Comparison of ENCODE assay signal across 8 cellular contexts in genomic region chr6:393391-394221, GRCh38. TPM values are rescaled to one million over a fixed set of nuclear protein-coding genes. Genes with fewer than 3 reads are reported as not detected.
DNase-seq lines count a peak whose midpoint lies in the region; ATAC-seq, FAIRE-seq and TF ChIP-seq lines count a peak whose summit lies in the region.

No MANE protein-coding gene starts in this region.

- H3K4me1 ChIP-seq in Peyer's patch (peaks cover 0 to 30% (median 2%) of the 10 kb centered on the region in 4 donors), endodermal cell (ENCODE audit: control insufficient read depth, insufficient read depth, low read length) (no peaks in the 10 kb centered on the region), rectal smooth muscle tissue (ENCODE audit: control insufficient read depth, insufficient read depth, low read length) (no peaks in the 10 kb centered on the region)

- no peak for ATAC-seq in HG03439 (IDR thresholded peaks at IDR 0.05; ENCODE audit: unreplicated experiment)

- no peak overlapping the region for H3K27ac Mint-ChIP-seq in endodermal cell

- peaks cover 88% of the 10 kb centered on the region for H3K27me3 Mint-ChIP-seq in endodermal cell (ENCODE audit: insufficient read depth)

- DNase-seq in ELF-1 (ENCODE audit: low read depth, low spot score) = peak; percentile 27
- peak in 1 of 3 donors; percentile 46 for DNase-seq in Peyer's patch
- DNase-seq in endodermal cell = peak; percentile 73
- no peak for DNase-seq in H54 (ENCODE audit: insufficient read length, low spot score)
- DNase-seq in NK-92 (lab: John Stamatoyannopoulos, UW; ENCODE audit: unreplicated experiment) = no peak
- DNase-seq in DMS153 treated with DMSO at 0.1 percent for 48 hours (lab: John Stamatoyannopoulos, UW; ENCODE audit: unreplicated experiment) = no peak

- H3K4me1 Mint-ChIP-seq in endodermal cell = peaks cover 5% of the 10 kb centered on the region

- H3K27ac ChIP-seq in Peyer's patch (peak overlapping the region in 1 of 4 donors; percentile 91), endodermal cell (ENCODE audit: low read depth, low read length) (no peak overlapping the region), rectal smooth muscle tissue (ENCODE audit: low read depth, low read length) (no peak overlapping the region)

- TF ChIP-seq CTCF in Peyer's patch (IDR thresholded peaks at IDR 0.05) = no peak
- no peak for TF ChIP-seq CTCF in endodermal cell (conservative IDR thresholded peaks at IDR 0.05)

- WGBS in endodermal cell (ENCODE audit: insufficient coverage in 1 of 2, insufficient read length in 1 of 2), 2 experiments = 5 to 6% methylated on average over 40 to 68 of the region's 68 CpGs

- peak overlapping the region; percentile 50 to 81 (median 57) for H3K4me3 ChIP-seq in Peyer's patch
- H3K4me3 ChIP-seq in endodermal cell (ENCODE audit: low read length) = peak overlapping the region; percentile 58
- H3K4me3 ChIP-seq in rectal smooth muscle tissue (ENCODE audit: low read length) = peak overlapping the region; percentile 46

- H3K9ac ChIP-seq in endodermal cell (ENCODE audit: extremely low read depth, low read length, poor library complexity, severe bottlenecking) = no peak overlapping the region
- H3K9ac ChIP-seq in rectal smooth muscle tissue (ENCODE audit: low read length) = no peak overlapping the region

- H3K36me3 Mint-ChIP-seq in endodermal cell (ENCODE audit: low read depth) = no peaks in the 10 kb centered on the region

- H3K9me3 ChIP-seq in Peyer's patch = no peaks in the 10 kb centered on the region
- no peaks in the 10 kb centered on the region for H3K9me3 ChIP-seq in endodermal cell (ENCODE audit: control insufficient read depth, low read length)

- TF ChIP-seq POLR2A in Peyer's patch (IDR thresholded peaks at IDR 0.05) (no peak), H54 (IDR thresholded peaks at IDR 0.05; ENCODE audit: low read depth, low read length) (no peak)

- H3K4me3 Mint-ChIP-seq in endodermal cell = peak overlapping the region; percentile 50

- H3K36me3 ChIP-seq in Peyer's patch (no peaks in the 10 kb centered on the region), endodermal cell (ENCODE audit: control insufficient read depth, insufficient read depth, low read length) (no peaks in the 10 kb centered on the region), rectal smooth muscle tissue (ENCODE audit: control insufficient read depth, insufficient read depth, low read length) (no peaks in the 10 kb centered on the region)

- H3K9me3 Mint-ChIP-seq in endodermal cell = no peaks in the 10 kb centered on the region

- FAIRE-seq in H54 (lab: Jason Lieb, UNC) = no peak

- H3K27me3 ChIP-seq in Peyer's patch (peaks cover 0 to 31% of the 10 kb centered on the region in 2 donors), endodermal cell (ENCODE audit: control insufficient read depth, insufficient read depth, low read length, poor library complexity, severe bottlenecking) (peaks cover 93% of the 10 kb centered on the region), rectal smooth muscle tissue (ENCODE audit: control insufficient read depth, insufficient read depth, low read length) (peaks cover 18% of the 10 kb centered on the region)

RNA-seq across cellular contexts. Expression of gene IRF4, which starts 2.1 kb away (rescaled TPM):
- total RNA-seq in Peyer's patch = 10 to 100 TPM in 1 of 4 donors, 1 to 10 TPM in 2, under 1 TPM in 1; 0.47 to 57.8 (median 6.9) TPM
- total RNA-seq in endodermal cell = not detected
- polyA plus RNA-seq in endodermal cell (2013, experiment 1 of 2) = 0.32 TPM
- 0.79 TPM for polyA plus RNA-seq in endodermal cell (2013, experiment 2 of 2)

Comparison
In these comparisons a context has a peak if more than half of its experiments do, and no peak if none do; other contexts are left out.
1. DNase-seq: peak in ELF-1 (single experiment) and endodermal cell (single experiment); none in H54 (single experiment), NK-92 (single experiment) and DMS153 treated with DMSO at 0.1 percent for 48 hours (single experiment).
2. Peak in every context shown above with its lines, with median percentiles within 50 percentile points of each other: H3K4me3 ChIP-seq.